Comparison of ENCODE assay signal across 12 cellular contexts in the genomic region with DNA sequence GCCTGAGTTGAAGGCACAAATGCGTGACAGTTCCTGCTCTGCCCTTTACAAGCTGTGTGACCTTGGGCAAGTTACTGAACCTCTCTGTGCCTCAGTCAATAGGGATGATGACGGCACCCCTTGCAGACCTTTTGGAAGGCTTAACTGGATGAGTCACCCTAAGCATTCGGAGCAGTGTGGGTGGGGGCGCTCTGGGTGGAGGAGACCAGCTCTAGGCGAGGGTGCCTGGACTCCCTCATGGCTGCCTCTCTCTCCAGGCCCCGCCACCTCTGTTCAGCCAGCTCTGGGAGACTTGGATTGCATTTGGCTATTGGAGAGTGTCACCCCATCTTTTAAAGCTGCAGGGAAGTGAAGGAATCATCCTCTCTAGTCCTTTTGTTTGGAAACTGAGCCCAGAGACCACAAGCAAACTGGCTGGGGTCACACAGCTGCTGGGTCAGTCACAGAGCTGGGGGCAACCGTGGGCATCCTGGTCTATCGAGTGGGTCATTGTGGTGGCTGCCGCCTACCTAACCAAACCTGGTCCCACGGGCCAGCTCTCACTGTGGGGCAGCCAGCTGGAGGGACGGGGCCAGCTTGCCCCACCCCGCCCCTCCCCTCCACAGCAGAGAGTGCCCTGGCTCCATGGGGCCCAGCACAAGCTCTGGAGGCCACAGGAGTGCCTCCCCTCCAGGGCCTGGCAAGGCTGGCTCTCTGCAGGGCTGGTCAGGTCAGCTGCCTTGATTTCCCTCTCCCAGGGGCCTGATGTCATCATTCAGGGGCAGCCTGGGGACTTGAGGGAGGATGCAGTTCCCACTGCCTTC. TPM values are rescaled to one million over a fixed set of nuclear protein-coding genes. Genes with fewer than 3 reads are reported as not detected.
DNase-seq lines count a peak whose midpoint lies in the region; ATAC-seq, FAIRE-seq and TF ChIP-seq lines count a peak whose summit lies in the region.
"Had no signal": no experiment of that assay in that cellular context is flagged by ENCODE, and none has a peak within 500 bp of the region (broad histone marks: within the 10 kb centered on the region; RNA-seq: fewer than 3 reads in every experiment).

No MANE protein-coding gene starts in this region.

- no peaks in the 10 kb centered on the region for H3K27me3 ChIP-seq in bronchial epithelial cell (ENCODE audit: control insufficient read depth, insufficient read depth, low read length)
- no peaks in the 10 kb centered on the region for H3K27me3 ChIP-seq in muscle layer of colon (ENCODE audit: control insufficient read depth in 1 of 2, insufficient read depth in 2 of 2, low read length in 2 of 2)

- H3K27me3 Mint-ChIP-seq in HFFc6 (ENCODE audit: insufficient read depth): peaks cover 3% of the 10 kb centered on the region; the same call in 1 of the 2 replicates
- H3K27me3 Mint-ChIP-seq in naive thymus-derived CD8-positive, alpha-beta T cell: no peaks in the 10 kb centered on the region
- H3K27me3 Mint-ChIP-seq: activated CD4-positive, alpha-beta T cell treated with anti-CD3 and anti-CD28 coated beads, Interleukin-2, amount 10 ng/mL, durations not matched to agents 7 days and 5 days; stimulated activated naive B cell treated with anti-CD40 and anti-IgM and Interleukin-4, amounts not matched to agents 10 μg/mL and 1 μg/mL and 100 μg/mL, for 72 hours had no signal

- H3K4me1 ChIP-seq in muscle layer of colon (ENCODE audit: insufficient read depth, low read length): peaks cover 17% of the 10 kb centered on the region

- H3K4me1 Mint-ChIP-seq in HFFc6 (ENCODE audit: low read depth): peaks cover 13% of the 10 kb centered on the region
- peaks cover 7 to 32% (median 14%) of the 10 kb centered on the region in 4 donors for H3K4me1 Mint-ChIP-seq in naive thymus-derived CD8-positive, alpha-beta T cell
- H3K4me1 Mint-ChIP-seq: activated CD4-positive, alpha-beta T cell treated with anti-CD3 and anti-CD28 coated beads, Interleukin-2, amount 10 ng/mL, durations not matched to agents 7 days and 5 days had no signal

- no peak overlapping the region; the same call in 1 of the 2 replicates for H3K4me3 Mint-ChIP-seq in HFFc6
- no peak overlapping the region for H3K4me3 Mint-ChIP-seq in naive thymus-derived CD8-positive, alpha-beta T cell
- H3K4me3 Mint-ChIP-seq: activated CD4-positive, alpha-beta T cell treated with anti-CD3 and anti-CD28 coated beads, Interleukin-2, amount 10 ng/mL, durations not matched to agents 7 days and 5 days; activated T-helper 1 cell treated with anti-CD3 and anti-CD28 coated beads, Interleukin-12 subunit alpha, Interleukin-12 subunit beta, Interleukin-2, Interleukin-4 antibody, amounts not matched to agents 30 ng/mL and 10 ng/mL and 1 ng/mL, durations not matched to agents 14 hours and 24 hours and 36 hours; H9; stimulated activated naive B cell treated with anti-CD40 and anti-IgM and Interleukin-4, amounts not matched to agents 10 μg/mL and 1 μg/mL and 100 μg/mL, for 72 hours had no signal

- no peak for ATAC-seq in naive thymus-derived CD8-positive, alpha-beta T cell
- ATAC-seq in GM21381 (IDR thresholded peaks at IDR 0.05; ENCODE audit: unreplicated experiment): no peak
- ATAC-seq: stimulated activated naive B cell treated with anti-CD40 and anti-IgM and Interleukin-4, amounts not matched to agents 10 μg/mL and 1 μg/mL and 100 μg/mL, for 72 hours had no signal

- H3K9me3 ChIP-seq in muscle layer of colon (ENCODE audit: low read length): no peaks in the 10 kb centered on the region

- peaks cover 4% of the 10 kb centered on the region; the same call in 1 of the 2 replicates for H3K36me3 Mint-ChIP-seq in HFFc6 (ENCODE audit: low read depth)
- peaks cover 0 to 10% (median 2%) of the 10 kb centered on the region in 3 donors for H3K36me3 Mint-ChIP-seq in naive thymus-derived CD8-positive, alpha-beta T cell

- H3K27ac ChIP-seq in muscle layer of colon (ENCODE audit: low read depth, low read length): peak overlapping the region; percentile 34

- FAIRE-seq in bronchial epithelial cell (lab: Jason Lieb, UNC): no peak

- POLR2A ChIA-PET in naive thymus-derived CD8-positive, alpha-beta T cell (lab: Charles Lee): interaction anchor here (0.6 to 1.1 kb wide), 2 partner anchors 11 to 669 kb away, joined by 3 read pairs; no protein-coding TSS in a partner anchor

- H3K4me3 ChIP-seq in bronchial epithelial cell (ENCODE audit: low read depth, low read length) (no peak overlapping the region), muscle layer of colon (ENCODE audit: low read depth in 1 of 2, low read length in 2 of 2) (no peak overlapping the region)

- H3K36me3 ChIP-seq in bronchial epithelial cell (ENCODE audit: control insufficient read depth, insufficient read depth, low read length) (no peaks in the 10 kb centered on the region), muscle layer of colon (ENCODE audit: insufficient read depth, low read length) (no peaks in the 10 kb centered on the region)

- no peaks in the 10 kb centered on the region for H3K9me3 Mint-ChIP-seq in HFFc6
- no peaks in the 10 kb centered on the region for H3K9me3 Mint-ChIP-seq in naive thymus-derived CD8-positive, alpha-beta T cell
- H3K9me3 Mint-ChIP-seq: activated CD4-positive, alpha-beta T cell treated with anti-CD3 and anti-CD28 coated beads, Interleukin-2, amount 10 ng/mL, durations not matched to agents 7 days and 5 days; activated T-helper 1 cell treated with anti-CD3 and anti-CD28 coated beads, Interleukin-12 subunit alpha, Interleukin-12 subunit beta, Interleukin-2, Interleukin-4 antibody, amounts not matched to agents 30 ng/mL and 10 ng/mL and 1 ng/mL, durations not matched to agents 14 hours and 24 hours and 36 hours; H9; stimulated activated naive B cell treated with anti-CD40 and anti-IgM and Interleukin-4, amounts not matched to agents 10 μg/mL and 1 μg/mL and 100 μg/mL, for 72 hours had no signal

- TF ChIP-seq CTCF in HFFc6 (IDR thresholded peaks at IDR 0.05) (no peak), bronchial epithelial cell (IDR thresholded peaks at IDR 0.05; ENCODE audit: insufficient read depth, low read length, severe bottlenecking) (no peak)

- DNase-seq in AG08396 (ENCODE audit: low spot score) (peak; percentile 61), HFFc6 (no peak), bronchial epithelial cell (ENCODE audit: low read depth) (peak; percentile 5), COR-L47 (lab: John Stamatoyannopoulos, UW) (no peak), SKM-1 treated with dmso at 0.1 percent for 144 hours (lab: John Stamatoyannopoulos, UW; ENCODE audit: unreplicated experiment) (no peak)
- DNase-seq in naive thymus-derived CD8-positive, alpha-beta T cell: no peak
- DNase-seq: activated CD4-positive, alpha-beta T cell treated with anti-CD3 and anti-CD28 coated beads, Interleukin-2, amount 10 ng/mL, durations not matched to agents 7 days and 5 days; H9; stimulated activated naive B cell treated with anti-CD40 and anti-IgM and Interleukin-4, amounts not matched to agents 10 μg/mL and 1 μg/mL and 100 μg/mL, for 72 hours had no signal

- no peak overlapping the region for H3K9ac ChIP-seq in muscle layer of colon (ENCODE audit: low read length)

- 0 out of 2 replicates have a peak overlapping the region, but pooled peaks have one; percentile 22 for H3K27ac Mint-ChIP-seq in HFFc6
- peak overlapping the region in 1 of 10 donors; percentile 14 for H3K27ac Mint-ChIP-seq in naive thymus-derived CD8-positive, alpha-beta T cell
- H3K27ac Mint-ChIP-seq: activated CD4-positive, alpha-beta T cell treated with anti-CD3 and anti-CD28 coated beads, Interleukin-2, amount 10 ng/mL, durations not matched to agents 7 days and 5 days; activated T-helper 1 cell treated with anti-CD3 and anti-CD28 coated beads, Interleukin-12 subunit alpha, Interleukin-12 subunit beta, Interleukin-2, Interleukin-4 antibody, amounts not matched to agents 30 ng/mL and 10 ng/mL and 1 ng/mL, durations not matched to agents 14 hours and 24 hours and 36 hours; H9 had no signal

RNA-seq across cellular contexts. Expression of a gene that starts 20.2 kb away (rescaled TPM):
- total RNA-seq in HFFc6 (2021; fragmentation: NEBNext Ultra II Directional; extraction: Animal tissue kit (Norgen Biotek cat#: 25700)): 10 to 100 TPM; 49.2 to 62.3 (median 58.1) TPM
- 12.9 and 25.5 TPM in 2 replicates for total RNA-seq in bronchial epithelial cell
- 10 to 100 TPM; 53.8 to 56.2 TPM for total RNA-seq in naive thymus-derived CD8-positive, alpha-beta T cell
- 1 to 10 TPM; 1.5 to 2.9 (median 2.0) TPM for polyA plus RNA-seq in naive thymus-derived CD8-positive, alpha-beta T cell

Comparison
In these comparisons a context has a peak if more than half of its experiments do, and no peak if none do; other contexts are left out.
1. DNase-seq: peak in AG08396 (single experiment) and bronchial epithelial cell (single experiment); none in HFFc6 (single experiment), naive thymus-derived CD8-positive, alpha-beta T cell (0 of 10), COR-L47 (single experiment) and SKM-1 treated with dmso at 0.1 percent for 144 hours (single experiment).